In genomic region chr6:160253714-160254113, GRCh38 we compare ENCODE assay signal across 18 cellular contexts. TPM values are rescaled to one million over a fixed set of nuclear protein-coding genes. Genes with fewer than 3 reads are reported as not detected.
DNase-seq lines count a peak whose midpoint lies in the region; ATAC-seq lines count a peak whose summit lies in the region.
"Had no signal": no experiment of that assay in that cellular context is flagged by ENCODE, and none has a peak within 500 bp of the region (broad histone marks: within the 10 kb centered on the region; RNA-seq: fewer than 3 reads in every experiment).

No MANE protein-coding gene starts in this region.

- DNase-seq in DMS53 treated with DMSO at 0.1 percent for 48 hours (lab: John Stamatoyannopoulos, UW; ENCODE audit: unreplicated experiment) (peak; percentile 74), glomerular visceral epithelial cell (ENCODE audit: extremely low spot score) (peak; percentile 25), ureter (ENCODE audit: low spot score) (no peak)
- no peak for DNase-seq in stimulated activated naive CD8-positive, alpha-beta T cell treated with anti-CD3 and anti-CD28 coated beads, Interleukin-15, Interleukin-2, amounts not matched to agents 100 U/mL and 50 U/mL, for 24 hours
- DNase-seq: ACHN; activated CD4-positive, alpha-beta T cell treated with anti-CD3 and anti-CD28 coated beads for 36 hours; activated naive CD4-positive, alpha-beta T cell treated with Interleukin-2 at 50 U/mL for 16 hours; CD4-positive, CD25-positive, alpha-beta regulatory T cell; cortex of kidney; DND-41; NCI-H1930; NCI-H526; OCI-M1 had no signal

- peak; percentile 64 for ATAC-seq in GM21529 (IDR thresholded peaks at IDR 0.05; ENCODE audit: unreplicated experiment)
- peak; percentile 54 for ATAC-seq in HG03342 (IDR thresholded peaks at IDR 0.05; ENCODE audit: unreplicated experiment)
- no peak for ATAC-seq in HG02870 (IDR thresholded peaks at IDR 0.05; ENCODE audit: unreplicated experiment)
- no peak for ATAC-seq in GM21390 (IDR thresholded peaks at IDR 0.05; ENCODE audit: unreplicated experiment)
- no peak for ATAC-seq in stimulated activated naive CD8-positive, alpha-beta T cell treated with anti-CD3 and anti-CD28 coated beads, Interleukin-15, Interleukin-2, amounts not matched to agents 100 U/mL and 50 U/mL, for 24 hours
- ATAC-seq: activated CD4-positive, alpha-beta T cell treated with anti-CD3 and anti-CD28 coated beads for 36 hours had no signal

RNA-seq across cellular contexts. Expression of gene SLC22A2, which starts 4.9 kb away (rescaled TPM):
- total RNA-seq in ureter = not detected
- total RNA-seq: activated CD4-positive, alpha-beta T cell treated with anti-CD3 and anti-CD28 coated beads for 36 hours; astrocyte; CD4-positive, CD25-positive, alpha-beta regulatory T cell had no signal

Comparison
In these comparisons a context has a peak if more than half of its experiments do, and no peak if none do; other contexts are left out.
1. DNase-seq: peak in DMS53 treated with DMSO at 0.1 percent for 48 hours (single experiment) and glomerular visceral epithelial cell (single experiment); none in ureter (single experiment) and stimulated activated naive CD8-positive, alpha-beta T cell treated with anti-CD3 and anti-CD28 coated beads, Interleukin-15, Interleukin-2, amounts not matched to agents 100 U/mL and 50 U/mL, for 24 hours (single experiment).
2. ATAC-seq: peak in GM21529 (single experiment) and HG03342 (single experiment); none in HG02870 (single experiment), GM21390 (single experiment) and stimulated activated naive CD8-positive, alpha-beta T cell treated with anti-CD3 and anti-CD28 coated beads, Interleukin-15, Interleukin-2, amounts not matched to agents 100 U/mL and 50 U/mL, for 24 hours (single experiment).